In genomic region chr14:73740921-73741326, GRCh38 we compare ENCODE assay signal across 1 cellular context.
TF ChIP-seq lines count a peak whose summit lies in the region.

No MANE protein-coding gene starts in this region.

TF ChIP-seq in GM12878, 131 proteins besides CTCF, POLR2A, EP300 and RAD21 (continued from another document):
- TF ChIP-seq ZNF687 (IDR thresholded peaks at IDR 0.05) (no peak), BCLAF1 (IDR thresholded peaks at IDR 0.05) (no peak), BRCA1 (IDR thresholded peaks at IDR 0.05; ENCODE audit: low read depth, low read length) (no peak), PAX5 (IDR thresholded peaks at IDR 0.05; ENCODE audit: borderline replicate concordance, low read depth, low read length) (no peak), RBBP5 (conservative IDR thresholded peaks at IDR 0.05) (no peak), MAX (IDR thresholded peaks at IDR 0.05; ENCODE audit: low read depth, low read length) (no peak)
